In genomic region chr18:28204154-28204553, GRCh38 we compare ENCODE assay signal across 18 cellular contexts. TPM values are rescaled to one million over a fixed set of nuclear protein-coding genes. Genes with fewer than 3 reads are reported as not detected.
DNase-seq lines count a peak whose midpoint lies in the region; ATAC-seq, FAIRE-seq and TF ChIP-seq lines count a peak whose summit lies in the region.
"Had no signal": no experiment of that assay in that cellular context is flagged by ENCODE, and none has a peak within 500 bp of the region (broad histone marks: within the 10 kb centered on the region; RNA-seq: fewer than 3 reads in every experiment).

No MANE protein-coding gene starts in this region.

- H4K91ac ChIP-seq in trophoblast cell (ENCODE audit: low read depth, low read length): no peak overlapping the region

- H3K4me3 ChIP-seq in astrocyte (ENCODE audit: insufficient read depth, low read depth, low read length) (peak overlapping the region; percentile 3), trophoblast cell (ENCODE audit: low read depth, low read length) (no peak overlapping the region), colonic mucosa (no peak overlapping the region)
- H3K4me3 ChIP-seq: coronary artery, heart right ventricle, SK-N-MC, testis had no signal

- no peaks in the 10 kb centered on the region for H3K27me3 Mint-ChIP-seq in astrocyte (ENCODE audit: low read depth, unreplicated experiment)
- no peaks in the 10 kb centered on the region for H3K27me3 Mint-ChIP-seq in T-helper 17 cell

- H3K79me1 ChIP-seq in trophoblast cell (ENCODE audit: low read length): no peaks in the 10 kb centered on the region

- no peak overlapping the region for H3K14ac ChIP-seq in trophoblast cell (ENCODE audit: low read length)

- no peaks in the 10 kb centered on the region for H3K27me3 ChIP-seq in astrocyte (ENCODE audit: insufficient read depth, low read length)
- H3K27me3 ChIP-seq in trophoblast cell (ENCODE audit: insufficient read depth, low read length): no peaks in the 10 kb centered on the region
- no peaks in the 10 kb centered on the region for H3K27me3 ChIP-seq in colonic mucosa
- H3K27me3 ChIP-seq: heart right ventricle, testis had no signal

- no peak overlapping the region for H2AK5ac ChIP-seq in trophoblast cell (ENCODE audit: low read length)

- no peak overlapping the region for H3K4me3 Mint-ChIP-seq in astrocyte (ENCODE audit: unreplicated experiment)
- H3K4me3 Mint-ChIP-seq in T-helper 17 cell: no peak overlapping the region

- no peak overlapping the region for H2BK12ac ChIP-seq in trophoblast cell (ENCODE audit: low read length)

- H3K4ac ChIP-seq in trophoblast cell (ENCODE audit: low read depth, low read length): no peak overlapping the region

- no peaks in the 10 kb centered on the region for H3K9me3 ChIP-seq in astrocyte (ENCODE audit: insufficient read depth, low read depth, low read length)
- H3K9me3 ChIP-seq in trophoblast cell (ENCODE audit: insufficient read depth, low read depth, low read length): no peaks in the 10 kb centered on the region
- no peaks in the 10 kb centered on the region for H3K9me3 ChIP-seq in colonic mucosa
- H3K9me3 ChIP-seq in T-helper 17 cell (ENCODE audit: control insufficient read depth, low read length, poor library complexity, severe bottlenecking): peaks cover 2% of the 10 kb centered on the region
- H3K9me3 ChIP-seq: heart right ventricle, testis had no signal

- no peaks in the 10 kb centered on the region for H4K20me1 ChIP-seq in astrocyte (ENCODE audit: insufficient read depth, low read length)

- H3K4me1 ChIP-seq in astrocyte (ENCODE audit: insufficient read depth, low read length) (peaks cover 13% of the 10 kb centered on the region), trophoblast cell (ENCODE audit: control insufficient read depth in 1 of 2, insufficient read depth in 2 of 2, low read length in 2 of 2) (no peaks in the 10 kb centered on the region), colonic mucosa (no peaks in the 10 kb centered on the region)
- H3K4me1 ChIP-seq: heart right ventricle, testis had no signal

- DNase-seq in A172 (ENCODE audit: low spot score) (peak; percentile 96), HCEC 1CT (peak; percentile 93), astrocyte (ENCODE audit: low read depth) (peak; percentile 92), glomerular visceral epithelial cell (ENCODE audit: extremely low spot score) (peak; percentile 83), trophoblast cell (no peak), colonic mucosa (no peak), T-helper 17 cell (no peak), midbrain (lab: John Stamatoyannopoulos, UW) (no peak)
- DNase-seq: heart right ventricle, mesendoderm, NCI-H1048, NCI-H524 treated with DMSO at 0.1 percent for 48 hours, testis had no signal

- intact Hi-C loops in colonic mucosa (cut with DNase I): no loop called here

- H2AFZ ChIP-seq in astrocyte (ENCODE audit: low read depth, low read length): peak overlapping the region; percentile 13
- H2AFZ ChIP-seq in trophoblast cell (ENCODE audit: insufficient read depth, low read length, poor library complexity): no peak overlapping the region

- FAIRE-seq in astrocyte (lab: Jason Lieb, UNC): peak; percentile 88
- FAIRE-seq: A204.1 had no signal

- H3K4me2 ChIP-seq in astrocyte (ENCODE audit: low read length) (peak overlapping the region; percentile 52), trophoblast cell (ENCODE audit: low read length) (no peak overlapping the region)

- H3K79me2 ChIP-seq in astrocyte (ENCODE audit: insufficient read depth, low read length): no peaks in the 10 kb centered on the region
- no peaks in the 10 kb centered on the region for H3K79me2 ChIP-seq in trophoblast cell (ENCODE audit: control insufficient read depth, insufficient read depth, low read length, poor library complexity)

- H4K8ac ChIP-seq in trophoblast cell (ENCODE audit: low read depth, low read length): no peak overlapping the region

- TF ChIP-seq CTCF in astrocyte (IDR thresholded peaks at IDR 0.05; ENCODE audit: insufficient read depth, low read depth, low read length) (no peak), colonic mucosa (IDR thresholded peaks at IDR 0.05) (no peak)

- H3K9ac ChIP-seq in astrocyte (ENCODE audit: low read length) (peak overlapping the region; percentile 17), trophoblast cell (ENCODE audit: low read length) (no peak overlapping the region), colonic mucosa (ENCODE audit: low read depth in 2 of 2, low read length in 2 of 2) (no peak overlapping the region)

- ATAC-seq in T-helper 17 cell: no peak
- ATAC-seq: heart right ventricle had no signal

- H3K9me3 Mint-ChIP-seq in astrocyte (ENCODE audit: unreplicated experiment): no peaks in the 10 kb centered on the region

- H3K36me3 Mint-ChIP-seq in astrocyte (ENCODE audit: low read depth, unreplicated experiment) (no peaks in the 10 kb centered on the region), T-helper 17 cell (ENCODE audit: low read depth) (peaks cover 3% of the 10 kb centered on the region)

- H3K36me3 ChIP-seq in astrocyte (ENCODE audit: insufficient read depth, low read length) (no peaks in the 10 kb centered on the region), trophoblast cell (ENCODE audit: control insufficient read depth in 1 of 2, insufficient read depth in 2 of 2, low read length in 2 of 2) (no peaks in the 10 kb centered on the region), colonic mucosa (no peaks in the 10 kb centered on the region)
- H3K36me3 ChIP-seq: heart right ventricle had no signal

- H3K23ac ChIP-seq in trophoblast cell (ENCODE audit: low read length): no peak overlapping the region

- WGBS in trophoblast cell (ENCODE audit: extremely low coverage, insufficient coverage, insufficient read length): no CpG with 5 or more reads among the region's 1 CpG

- H4K12ac ChIP-seq in trophoblast cell (ENCODE audit: low read depth, low read length): no peak overlapping the region

- H3K27ac ChIP-seq in astrocyte (ENCODE audit: low read depth, low read length): peak overlapping the region; percentile 80
- no peak overlapping the region for H3K27ac ChIP-seq in trophoblast cell (ENCODE audit: low read depth, low read length)
- H3K27ac ChIP-seq in colonic mucosa: no peak overlapping the region
- H3K27ac ChIP-seq: coronary artery, heart right ventricle, SK-N-MC, testis had no signal

- no peak overlapping the region for H2BK120ac ChIP-seq in trophoblast cell (ENCODE audit: insufficient read depth, low read length, poor library complexity)

- no peak overlapping the region for H3K18ac ChIP-seq in trophoblast cell (ENCODE audit: low read length)

- H2BK5ac ChIP-seq in trophoblast cell (ENCODE audit: low read depth, low read length, poor library complexity): no peak overlapping the region

- peak overlapping the region; percentile 72 for H3K27ac Mint-ChIP-seq in astrocyte (ENCODE audit: unreplicated experiment)
- H3K27ac Mint-ChIP-seq in T-helper 17 cell: no peak overlapping the region
- H3K27ac Mint-ChIP-seq: activated T-helper 2 cell treated with anti-CD3 and anti-CD28 coated beads, Interferon-gamma antibody, Interleukin-2, Interleukin-4, amounts not matched to agents 10 μg/mL and 5 μg/mL and 100 μg/mL, durations not matched to agents 14 hours and 24 hours and 36 hours had no signal

- peaks cover 10% of the 10 kb centered on the region for H3K4me1 Mint-ChIP-seq in astrocyte (ENCODE audit: low read depth, unreplicated experiment)
- H3K4me1 Mint-ChIP-seq in T-helper 17 cell: no peaks in the 10 kb centered on the region

RNA-seq across cellular contexts. Expression of gene CDH2, which starts 27.2 kb away (rescaled TPM):
- 254 and 285 TPM in 2 replicates for total RNA-seq in A172 (2014; rRNA removed; shearing (Covaris generic))
- total RNA-seq in astrocyte: 326 and 363 TPM in 2 replicates
- 8.5 and 10.9 TPM in 2 replicates for polyA plus RNA-seq in trophoblast cell (2013)
- 1 to 10 TPM in 1 of 2 donors, under 1 TPM in 1; 0.84 to 1.4 TPM for total RNA-seq in colonic mucosa
- under 1 TPM; 0.37 to 0.55 TPM for total RNA-seq in T-helper 17 cell
- total RNA-seq: activated T-helper 2 cell treated with anti-CD3 and anti-CD28 coated beads, Interferon-gamma antibody, Interleukin-2, Interleukin-4, amounts not matched to agents 10 μg/mL and 5 μg/mL and 100 μg/mL, durations not matched to agents 14 hours and 24 hours and 36 hours; G401 had no signal

Comparison
In these comparisons a context has a peak if more than half of its experiments do, and no peak if none do; other contexts are left out.
1. DNase-seq: peak in A172 (single experiment), HCEC 1CT (single experiment), astrocyte (single experiment) and glomerular visceral epithelial cell (single experiment); none in trophoblast cell (0 of 2), colonic mucosa (single experiment), T-helper 17 cell (0 of 3) and midbrain (single experiment).
2. RNA of gene CDH2, which starts 27.2 kb away (total RNA-seq): 326 to 363 TPM in astrocyte and 254 to 285 TPM in A172; 0.84 to 1.4 TPM in colonic mucosa and 0.37 to 0.55 TPM in T-helper 17 cell; every median in the first group is over 100 times any median in the second.